In the genomic region with DNA sequence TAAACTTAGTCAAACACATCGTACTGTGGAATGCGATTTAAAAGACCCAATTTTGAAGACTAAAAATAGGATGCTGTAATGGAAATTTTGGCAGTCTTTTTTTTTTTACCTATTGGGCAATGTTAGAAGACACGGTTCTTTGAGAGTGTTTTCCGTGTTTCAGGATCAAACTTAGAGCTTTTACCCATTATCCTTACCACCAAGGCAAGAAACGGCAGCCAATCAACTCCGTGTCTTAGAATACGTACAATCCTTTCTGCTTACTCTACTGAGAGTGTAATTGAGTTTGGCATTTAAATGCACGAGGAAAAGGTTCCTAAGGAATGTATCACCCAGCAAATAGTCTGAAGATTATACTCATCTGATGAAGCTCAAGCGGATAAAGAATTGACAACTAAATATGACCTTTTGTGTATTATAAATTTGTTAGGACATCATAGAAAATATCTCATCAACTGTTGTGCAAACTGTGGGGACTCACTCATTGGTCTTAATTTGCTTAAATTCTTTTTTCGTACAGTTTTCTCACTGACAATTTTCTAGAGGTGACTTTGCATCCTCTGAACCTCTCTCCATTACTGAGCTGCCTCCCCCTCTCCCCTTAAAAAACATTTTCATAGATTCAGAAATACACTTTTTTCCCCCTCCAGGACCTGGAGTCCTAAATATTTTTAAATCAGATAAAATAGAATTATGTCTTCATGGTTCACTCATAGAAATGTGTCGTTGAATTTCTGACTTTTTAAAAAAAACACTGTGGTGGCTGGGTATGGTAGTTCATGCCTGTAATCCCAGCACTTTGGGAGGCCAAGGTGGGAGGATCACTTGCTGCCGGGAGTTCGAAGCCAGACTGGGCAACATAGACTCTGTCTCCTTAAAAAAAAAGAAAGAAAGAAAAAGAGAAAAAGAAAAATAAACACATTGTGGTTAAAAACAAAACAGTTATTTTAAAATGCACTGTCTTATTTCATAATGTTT, we compare ENCODE assay signal across 8 cellular contexts. TPM values are rescaled to one million over a fixed set of nuclear protein-coding genes. Genes with fewer than 3 reads are reported as not detected.
A peak's percentile ranks its signal among the peaks of the same experiment; 100 is the strongest.
DNase-seq lines count a peak whose midpoint lies in the region; ATAC-seq, FAIRE-seq and TF ChIP-seq lines count a peak whose summit lies in the region.

No MANE protein-coding gene starts in this region.

- no peaks in the 10 kb centered on the region for H3K27me3 Mint-ChIP-seq in T-helper 17 cell

- H3K36me3 ChIP-seq in BE2C: peaks cover 11% of the 10 kb centered on the region
- peaks cover 4 to 18% (median 7%) of the 10 kb centered on the region in 4 donors for H3K36me3 ChIP-seq in esophagus muscularis mucosa
- no peaks in the 10 kb centered on the region for H3K36me3 ChIP-seq in pancreas

- TF ChIP-seq EP300 in esophagus muscularis mucosa (IDR thresholded peaks at IDR 0.05): no peak

- peaks cover 26% of the 10 kb centered on the region for H3K4me1 Mint-ChIP-seq in T-helper 17 cell

- H3K36me3 Mint-ChIP-seq in T-helper 17 cell (ENCODE audit: low read depth): peaks cover 3% of the 10 kb centered on the region

- TF ChIP-seq CTCF in BE2C (IDR thresholded peaks at IDR 0.05; ENCODE audit: low read depth, low read length): no peak
- TF ChIP-seq CTCF in esophagus muscularis mucosa (IDR thresholded peaks at IDR 0.05): no peak
- no peak for TF ChIP-seq CTCF in pancreas (IDR thresholded peaks at IDR 0.05)

- H3K27me3 ChIP-seq in BE2C (no peaks in the 10 kb centered on the region), esophagus muscularis mucosa (no peaks in the 10 kb centered on the region), pancreas (no peaks in the 10 kb centered on the region)

- 14% methylated on average over 13 of the region's 13 CpGs for WGBS in esophagus muscularis mucosa
- 18 to 22% methylated on average over 13 of the region's 13 CpGs for WGBS in pancreas, 2 donors

- DNase-seq in BE2C: no peak
- DNase-seq in HCEC 1CT: peak; percentile 86
- no peak for DNase-seq in T-helper 17 cell
- DNase-seq in esophagus muscularis mucosa (ENCODE audit: extremely low spot score): no peak
- no peak for DNase-seq in pancreas
- DNase-seq in islet precursor cell: no peak
- DNase-seq in left lobe of liver (ENCODE audit: low spot score): no peak

- H3K27ac ChIP-seq in esophagus muscularis mucosa (replicated peaks in 1 of 4) (peak overlapping the region; percentile 91 to 100 (median 98)), pancreas (peak overlapping the region in 3 of 4 donors; percentile 82 to 92 (median 87))

- no peak for FAIRE-seq in pancreas (lab: Jason Lieb, UNC)

- TF ChIP-seq POLR2A in esophagus muscularis mucosa (IDR thresholded peaks at IDR 0.05; ENCODE audit: low read depth): no peak

- H3K4me1 ChIP-seq in BE2C: no peaks in the 10 kb centered on the region
- peaks cover 60 to 73% (median 67%) of the 10 kb centered on the region in 4 donors for H3K4me1 ChIP-seq in esophagus muscularis mucosa
- H3K4me1 ChIP-seq in pancreas: peaks cover 0 to 22% (median 7%) of the 10 kb centered on the region in 3 donors

- peak overlapping the region; percentile 96 for H3K27ac Mint-ChIP-seq in T-helper 17 cell

- ATAC-seq in T-helper 17 cell: no peak
- no peak for ATAC-seq in pancreas
- no peak for ATAC-seq in left lobe of liver
- ATAC-seq in HG02642 (IDR thresholded peaks at IDR 0.05; ENCODE audit: poor library complexity, unreplicated experiment): no peak

- intact Hi-C loops in esophagus muscularis mucosa (cut with DNase I) (loop anchor here (2.0 to 10.0 kb wide), 4 partner anchors 50 to 187 kb away; no protein-coding TSS in a partner anchor), pancreas (cut with DNase I) (no loop called here)

- peak overlapping the region; percentile 97 for H3K4me3 ChIP-seq in BE2C (ENCODE audit: low read depth, low read length)
- peak overlapping the region; percentile 75 to 99 (median 92) for H3K4me3 ChIP-seq in esophagus muscularis mucosa
- H3K4me3 ChIP-seq in pancreas: peak overlapping the region; percentile 60 to 95 (median 88)

- H3K9me3 ChIP-seq in BE2C (no peaks in the 10 kb centered on the region), T-helper 17 cell (ENCODE audit: control insufficient read depth, low read length, poor library complexity, severe bottlenecking) (no peaks in the 10 kb centered on the region), esophagus muscularis mucosa (no peaks in the 10 kb centered on the region), pancreas (no peaks in the 10 kb centered on the region)

- peak overlapping the region; percentile 98 for H3K4me3 Mint-ChIP-seq in T-helper 17 cell

RNA-seq across cellular contexts. Expression of a gene that starts 1.3 kb away (rescaled TPM):
- 20.5 TPM for polyA plus RNA-seq in BE2C (2012; ENCODE audit: insufficient read depth, insufficient read length, low read depth)
- 10 to 100 TPM; 70.8 to 94.0 TPM for total RNA-seq in T-helper 17 cell
- 10 to 100 TPM; 55.4 to 74.7 (median 61.9) TPM for total RNA-seq in esophagus muscularis mucosa
- 10 to 100 TPM in 3 of 6 donors, 1 to 10 TPM in 3; 7.1 to 12.9 (median 10.6) TPM for total RNA-seq in pancreas
- 1 to 10 TPM; 3.6 to 7.3 TPM for polyA plus RNA-seq in pancreas
- 16.5 TPM for total RNA-seq in left lobe of liver

RNA-seq across cellular contexts. Expression of a gene that starts 1.5 kb away (rescaled TPM):
- polyA plus RNA-seq in BE2C (2012; ENCODE audit: insufficient read depth, insufficient read length, low read depth): 28.1 TPM
- 10 to 100 TPM in 1 of 2 donors, 1 to 10 TPM in 1; 6.7 to 10.2 TPM for total RNA-seq in T-helper 17 cell
- total RNA-seq in esophagus muscularis mucosa: 10 to 100 TPM in 2 of 4 donors, 1 to 10 TPM in 2; 9.1 to 12.9 (median 11.4) TPM
- 1 to 10 TPM; 3.7 to 9.5 (median 7.1) TPM for total RNA-seq in pancreas
- polyA plus RNA-seq in pancreas: 1 to 10 TPM; 3.3 to 8.3 TPM
- 14.1 TPM for total RNA-seq in left lobe of liver
